In the genomic region with DNA sequence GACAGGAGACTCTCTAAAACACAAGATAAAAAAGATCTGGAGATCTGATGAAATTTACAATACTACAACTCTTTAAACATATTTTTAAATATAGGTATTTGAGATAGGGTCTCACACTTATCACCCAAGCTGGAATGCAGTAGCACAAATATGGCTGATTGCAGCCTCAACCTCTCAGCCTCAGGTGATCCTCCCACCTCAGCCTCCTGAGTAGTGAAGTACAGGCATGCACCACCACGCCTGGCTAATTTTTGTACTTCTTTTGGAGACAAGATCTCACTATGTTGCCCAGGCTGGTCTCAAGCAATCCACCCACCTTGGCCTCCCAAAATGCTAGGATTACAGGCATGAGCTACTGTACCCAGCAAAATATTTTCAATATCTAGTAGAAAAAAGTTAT, we compare ENCODE assay signal across 15 cellular contexts.
"Had no signal": no experiment of that assay in that cellular context is flagged by ENCODE, and none has a peak within 500 bp of the region (broad histone marks: within the 10 kb centered on the region; RNA-seq: fewer than 3 reads in every experiment).

No MANE protein-coding gene starts in this region.

- H3K27me3 ChIP-seq: body of pancreas, sigmoid colon, stomach had no signal

- H3K36me3 ChIP-seq: sigmoid colon, stomach, thoracic aorta had no signal

- H3K9me3 Mint-ChIP-seq: activated naive CD4-positive, alpha-beta T cell treated with anti-CD3 and anti-CD28 coated beads, Interleukin-2, amount 50 U/mL, for 24 hours; activated T-helper 2 cell treated with anti-CD3 and anti-CD28 coated beads, Interferon-gamma antibody, Interleukin-2, Interleukin-4, amounts not matched to agents 10 μg/mL and 5 μg/mL and 100 μg/mL, durations not matched to agents 14 hours and 24 hours and 36 hours; central memory CD8-positive, alpha-beta T cell had no signal

- H3K4me1 ChIP-seq: body of pancreas, sigmoid colon, stomach had no signal

- H3K4me3 ChIP-seq: body of pancreas, coronary artery, sigmoid colon, stomach, thoracic aorta had no signal

- ATAC-seq: activated CD4-positive, CD25-positive, alpha-beta regulatory T cell treated with anti-CD3 and anti-CD28 coated beads, Interleukin-2, amount 50 U/mL, for 24 hours; body of pancreas had no signal

- H3K9me3 ChIP-seq: body of pancreas, sigmoid colon, stomach, thoracic aorta had no signal

- H3K27ac Mint-ChIP-seq: activated naive CD4-positive, alpha-beta T cell treated with anti-CD3 and anti-CD28 coated beads, Interleukin-2, amount 50 U/mL, for 24 hours; activated T-helper 2 cell treated with anti-CD3 and anti-CD28 coated beads, Interferon-gamma antibody, Interleukin-2, Interleukin-4, amounts not matched to agents 10 μg/mL and 5 μg/mL and 100 μg/mL, durations not matched to agents 14 hours and 24 hours and 36 hours had no signal

- DNase-seq: body of pancreas; effector memory CD4-positive, alpha-beta T cell; head of caudate nucleus; kidney glomerular epithelial cell; midbrain; sigmoid colon; stimulated activated CD4-positive, alpha-beta T cell treated with anti-CD3 and anti-CD28 coated beads, Interleukin-12 subunit alpha, Interleukin-12 subunit beta, amount 100 ng/mL, for 4 hours; stimulated activated CD4-positive, alpha-beta T cell treated with anti-CD3 and anti-CD28 coated beads, Interleukin-2, amount 100 ng/mL, for 24 hours; stomach had no signal

- H3K4me1 Mint-ChIP-seq: central memory CD8-positive, alpha-beta T cell had no signal

- H3K27ac ChIP-seq: thoracic aorta had no signal

- H3K36me3 Mint-ChIP-seq: activated naive CD4-positive, alpha-beta T cell treated with anti-CD3 and anti-CD28 coated beads, Interleukin-2, amount 50 U/mL, for 24 hours had no signal

- H3K4me3 Mint-ChIP-seq: activated naive CD4-positive, alpha-beta T cell treated with anti-CD3 and anti-CD28 coated beads, Interleukin-2, amount 50 U/mL, for 24 hours; central memory CD8-positive, alpha-beta T cell had no signal
